ENCODE assay signal across 8 cellular contexts in genomic region chr18:79988079-79988924, GRCh38. TPM values are rescaled to one million over a fixed set of nuclear protein-coding genes. Genes with fewer than 3 reads are reported as not detected.
DNase-seq lines count a peak whose midpoint lies in the region; ATAC-seq, FAIRE-seq and TF ChIP-seq lines count a peak whose summit lies in the region.

Gene TXNL4A, minus strand, starts transcription at chr18:79988563. Its CDS starts 171 bp downstream, at chr18:79988392.

- intact Hi-C loops in adrenal gland (cut with DNase I) (loop anchor here in 1 of 2 donors (5.0 kb wide), 1 partner anchor 44 kb away; the partner anchor contains the start of gene RBFA), heart right ventricle (cut with DNase I) (loop anchor here in 5 of 10 donors (2.0 to 10.0 kb wide), 5 partner anchors 36 to 46 kb away; partner anchors contain the start of genes RBFA (in 4 of the 5) and SLC66A2 (in 2 of the 5)), prostate gland (cut with DNase I) (loop anchor here (2.0 to 5.0 kb wide), 2 partner anchors 22 to 44 kb away; partner anchors contain the start of gene RBFA)

- H3K4me1 ChIP-seq in adrenal gland (replicated peaks in 1 of 2) (peaks cover 9 to 31% of the 10 kb centered on the region in 2 donors), heart right ventricle (peaks cover 9 to 39% (median 27%) of the 10 kb centered on the region in 9 donors), prostate gland (replicated peaks) (peaks cover under 1% of the 10 kb centered on the region)

- H3K9me3 ChIP-seq in adrenal gland (replicated peaks in 1 of 3) (no peaks in the 10 kb centered on the region), heart right ventricle (no peaks in the 10 kb centered on the region), prostate gland (no peaks in the 10 kb centered on the region)

- TF ChIP-seq POLR2A in GM12891 (IDR thresholded peaks at IDR 0.05; ENCODE audit: low read depth, low read length), result peak; percentile 91
- TF ChIP-seq POLR2A in adrenal gland (IDR thresholded peaks at IDR 0.05), result peak; percentile 80 to 90
- peak; percentile 66 for TF ChIP-seq POLR2A in prostate gland (IDR thresholded peaks at IDR 0.05)

- H3K27ac ChIP-seq in adrenal gland, result peak within 1 kb of the TSS; percentile 94 to 99 (median 99)
- peak within 1 kb of the TSS; percentile 92 to 99 (median 96) for H3K27ac ChIP-seq in heart right ventricle
- H3K27ac ChIP-seq in prostate gland, result peak within 1 kb of the TSS; percentile 91 to 96

- H3K4me3 ChIP-seq in adrenal gland (peak within 1 kb of the TSS; percentile 71 to 94 (median 84)), heart right ventricle (peak within 1 kb of the TSS; percentile 70 to 98 (median 93)), prostate gland (peak within 1 kb of the TSS; percentile 80 to 90)

- DNase-seq in GM12891 (ENCODE audit: insufficient read length, low spot score) (peak; percentile 86), NCI-H1105 (lab: John Stamatoyannopoulos, UW) (peak; percentile 86), T-helper 1 cell (peak; percentile 60 to 91 (median 73)), adrenal gland (peak; percentile 84 to 93 (median 86)), heart right ventricle (peak; percentile 86 to 88), prostate gland (ENCODE audit: low spot score) (peak; percentile 75), ureter (ENCODE audit: low spot score) (peak; percentile 86)

- peak; percentile 97 for ATAC-seq in HG02642 (IDR thresholded peaks at IDR 0.05; ENCODE audit: poor library complexity, unreplicated experiment)
- peak; percentile 98 to 99 (median 98) for ATAC-seq in heart right ventricle

- TF ChIP-seq CTCF in adrenal gland (IDR thresholded peaks at IDR 0.05) (peak in 3 of 6 experiments; percentile 10 to 20 (median 10)), heart right ventricle (IDR thresholded peaks at IDR 0.05) (peak in 6 of 9 donors; percentile 21 to 55 (median 47)), prostate gland (IDR thresholded peaks at IDR 0.05) (peak in 3 of 4 experiments; percentile 9 to 41 (median 33))

- WGBS in adrenal gland, 4 donors, result 0 to 1% (median 0%) methylated on average over 21 to 112 of the region's 112 CpGs
- WGBS in heart right ventricle, 2 donors, result 0% methylated on average over 106 to 112 of the region's 112 CpGs
- under 1% methylated on average over 97 of the region's 112 CpGs for WGBS in prostate gland

- H3K27me3 ChIP-seq in adrenal gland (no peaks in the 10 kb centered on the region), heart right ventricle (no peaks in the 10 kb centered on the region), prostate gland (replicated peaks; ENCODE audit: insufficient read depth) (no peaks in the 10 kb centered on the region)

- FAIRE-seq in GM12891 (lab: Jason Lieb, UNC), result peak; percentile 100

- H3K36me3 ChIP-seq in adrenal gland (replicated peaks in 1 of 2) (no peaks in the 10 kb centered on the region), heart right ventricle (peaks cover 0 to 21% (median 5%) of the 10 kb centered on the region in 9 donors), prostate gland (no peaks in the 10 kb centered on the region)

TF ChIP-seq in GM12891, 5 proteins besides CTCF, POLR2A, EP300 and RAD21:
- TF ChIP-seq TAF1 (IDR thresholded peaks at IDR 0.05; ENCODE audit: low read depth, low read length) (peak; percentile 40; the same call in 1 of the 2 replicates), POU2F2 (IDR thresholded peaks at IDR 0.05; ENCODE audit: low read depth, low read length) (peak; percentile 17; the same call in 1 of the 2 replicates), POLR2AphosphoS5 (IDR thresholded peaks at IDR 0.05; ENCODE audit: low read depth, low read length) (peak; percentile 92), PAX5 (IDR thresholded peaks at IDR 0.05; ENCODE audit: insufficient read depth, low read length, severe bottlenecking) (no peak)

RNA-seq across cellular contexts. Expression of gene TXNL4A, which starts in this region (rescaled TPM):
- polyA plus RNA-seq in GM12891 (2012; ENCODE audit: low read depth, missing spikeins), result 118 TPM
- total RNA-seq in adrenal gland (100 to 1,000 TPM in 3 of 8 donors, 10 to 100 TPM in 5; 26.5 to 148 (median 66.9) TPM), heart right ventricle (100 to 1,000 TPM in 1 of 10 donors, 10 to 100 TPM in 9; 63.3 to 115 (median 87.2) TPM), prostate gland (10 to 100 TPM; 25.4 to 35.2 TPM), ureter (82.1 TPM)
- polyA plus RNA-seq in adrenal gland (100 to 1,000 TPM in 1 of 3 donors, 10 to 100 TPM in 2; 79.6 to 128 (median 98.6) TPM), heart right ventricle (100 to 1,000 TPM; 115 to 144 TPM)

Comparison
In these comparisons a context has a peak if more than half of its experiments do, and no peak if none do; other contexts are left out.
1. Peak in every context shown above with its lines: DNase-seq, ATAC-seq, H3K4me3 ChIP-seq and H3K27ac ChIP-seq.